Comparison of ENCODE assay signal across 15 cellular contexts in genomic region chr10:118166951-118167350, GRCh38.
"Had no signal": no experiment of that assay in that cellular context is flagged by ENCODE, and none has a peak within 500 bp of the region (broad histone marks: within the 10 kb centered on the region; RNA-seq: fewer than 3 reads in every experiment).

No MANE protein-coding gene starts in this region.

- DNase-seq: activated T-cell treated with anti-CD3 and anti-CD28 coated beads, Interleukin-2, amount 50 U/mL, for 1 hour; amygdala; foreskin keratinocyte; head of caudate nucleus; islet precursor cell; natural killer cell; occipital lobe; psoas muscle; sigmoid colon; stimulated activated CD4-positive, alpha-beta T cell treated with anti-CD3 and anti-CD28 coated beads, Interleukin-4, amount 100 ng/mL, for 24 hours; thyroid gland had no signal

- H3K9me3 Mint-ChIP-seq: activated naive CD4-positive, alpha-beta T cell treated with anti-CD3 and anti-CD28 coated beads, Interleukin-2, amount 50 U/mL, for 24 hours; natural killer cell; stimulated activated naive CD8-positive, alpha-beta T cell treated with anti-CD3 and anti-CD28 coated beads, Interleukin-15, Interleukin-2, amounts not matched to agents 100 ng/mL and 50 ng/mL, for 24 hours had no signal

- ATAC-seq: esophagus mucosa, foreskin keratinocyte, left lobe of liver, natural killer cell, psoas muscle had no signal

- H3K36me3 ChIP-seq: sigmoid colon, thyroid gland had no signal

- H3K27me3 ChIP-seq: sigmoid colon, thyroid gland had no signal

- H3K9me3 ChIP-seq: psoas muscle, sigmoid colon, thyroid gland had no signal

- H3K4me3 Mint-ChIP-seq: activated naive CD4-positive, alpha-beta T cell treated with anti-CD3 and anti-CD28 coated beads, Interleukin-2, amount 50 U/mL, for 24 hours; natural killer cell; stimulated activated naive CD8-positive, alpha-beta T cell treated with anti-CD3 and anti-CD28 coated beads, Interleukin-15, Interleukin-2, amounts not matched to agents 100 ng/mL and 50 ng/mL, for 24 hours had no signal

- H3K4me1 Mint-ChIP-seq: activated naive CD4-positive, alpha-beta T cell treated with anti-CD3 and anti-CD28 coated beads, Interleukin-2, amount 50 U/mL, for 24 hours; natural killer cell had no signal

- H3K36me3 Mint-ChIP-seq: activated naive CD4-positive, alpha-beta T cell treated with anti-CD3 and anti-CD28 coated beads, Interleukin-2, amount 50 U/mL, for 24 hours; natural killer cell had no signal

- H3K27ac ChIP-seq: foreskin keratinocyte, psoas muscle, sigmoid colon, thyroid gland had no signal

- H3K4me1 ChIP-seq: foreskin keratinocyte, psoas muscle, thyroid gland had no signal

- H3K27ac Mint-ChIP-seq: activated naive CD4-positive, alpha-beta T cell treated with anti-CD3 and anti-CD28 coated beads, Interleukin-2, amount 50 U/mL, for 24 hours; natural killer cell; stimulated activated naive CD8-positive, alpha-beta T cell treated with anti-CD3 and anti-CD28 coated beads, Interleukin-15, Interleukin-2, amounts not matched to agents 100 ng/mL and 50 ng/mL, for 24 hours had no signal

- H3K4me3 ChIP-seq: psoas muscle, sigmoid colon, thyroid gland had no signal
